ENCODE assay signal across 8 cellular contexts in genomic region chr2:218074031-218074430, GRCh38. TPM values are rescaled to one million over a fixed set of nuclear protein-coding genes. Genes with fewer than 3 reads are reported as not detected.
DNase-seq lines count a peak whose midpoint lies in the region; ATAC-seq and TF ChIP-seq lines count a peak whose summit lies in the region.

No MANE protein-coding gene starts in this region.

- no peaks in the 10 kb centered on the region for H3K4me1 ChIP-seq in vagina
- no peaks in the 10 kb centered on the region for H3K4me1 ChIP-seq in CD8-positive, alpha-beta T cell (ENCODE audit: insufficient read depth, low read length)

- H3K27ac Mint-ChIP-seq in CD8-positive, alpha-beta T cell, result no peak overlapping the region

- no peaks in the 10 kb centered on the region for H3K36me3 Mint-ChIP-seq in CD8-positive, alpha-beta T cell

- H3K9me3 ChIP-seq in vagina, result no peaks in the 10 kb centered on the region
- H3K9me3 ChIP-seq in CD8-positive, alpha-beta T cell (ENCODE audit: low read length), result no peaks in the 10 kb centered on the region

- peaks cover 5% of the 10 kb centered on the region for H3K27me3 Mint-ChIP-seq in CD8-positive, alpha-beta T cell (ENCODE audit: low read depth)

- CTCF ChIA-PET in CD8-positive, alpha-beta T cell (lab: Charles Lee), result interaction anchor here (0.6 to 2.3 kb wide), 4 partner anchors 10 to 33 kb away, joined by 3 to 5 read pairs (median 4); no protein-coding TSS in a partner anchor

- DNase-seq in GM06990 (ENCODE audit: extremely low read depth, insufficient read length) (no peak), UCSD-AML1 (lab: John Stamatoyannopoulos, UW; ENCODE audit: unreplicated experiment) (peak; percentile 46), iPS-NIHi11 (ENCODE audit: low spot score) (peak; percentile 76), vagina (ENCODE audit: extremely low spot score in 2 of 2) (no peak), DMS79 treated with DMSO at 0.1 percent for 48 hours (lab: John Stamatoyannopoulos, UW) (no peak)
- no peak for DNase-seq in CD8-positive, alpha-beta T cell

- H3K27me3 ChIP-seq in GM06990 (replicated peaks; ENCODE audit: control insufficient read depth, insufficient read depth, low read length), result no peaks in the 10 kb centered on the region
- no peaks in the 10 kb centered on the region for H3K27me3 ChIP-seq in vagina
- no peaks in the 10 kb centered on the region for H3K27me3 ChIP-seq in CD8-positive, alpha-beta T cell (ENCODE audit: insufficient read depth, low read length)

- no peak for TF ChIP-seq POLR2A in vagina (IDR thresholded peaks at IDR 0.05)

- H3K27ac ChIP-seq in vagina, result no peak overlapping the region
- no peak overlapping the region for H3K27ac ChIP-seq in CD8-positive, alpha-beta T cell (ENCODE audit: low read depth, low read length)

- POLR2A ChIA-PET in CD8-positive, alpha-beta T cell (lab: Charles Lee), result no interaction called here

- intact Hi-C loops in vagina (cut with DNase I), result no loop called here
- intact Hi-C loops in CD8-positive, alpha-beta T cell (cut with DNase I, micrococcal nuclease), result no loop called here

- peak; percentile 74 for TF ChIP-seq CTCF in GM06990 (IDR thresholded peaks at IDR 0.05; ENCODE audit: insufficient read depth, low read length, poor library complexity, severe bottlenecking)
- TF ChIP-seq CTCF in vagina (IDR thresholded peaks at IDR 0.05), result no peak
- TF ChIP-seq CTCF in CD8-positive, alpha-beta T cell (IDR thresholded peaks at IDR 0.05), result no peak

- no peak overlapping the region for H3K4me3 ChIP-seq in GM06990 (replicated peaks; ENCODE audit: low read depth, low read length)
- no peak overlapping the region for H3K4me3 ChIP-seq in vagina
- H3K4me3 ChIP-seq in CD8-positive, alpha-beta T cell (ENCODE audit: low read depth, low read length), result no peak overlapping the region

- no peak overlapping the region for H3K4me3 Mint-ChIP-seq in CD8-positive, alpha-beta T cell

- H3K9me3 Mint-ChIP-seq in CD8-positive, alpha-beta T cell, result no peaks in the 10 kb centered on the region

- H3K4me1 Mint-ChIP-seq in CD8-positive, alpha-beta T cell (ENCODE audit: low read depth), result peaks cover 3% of the 10 kb centered on the region

- peak; percentile 54 for ATAC-seq in HG03342 (IDR thresholded peaks at IDR 0.05; ENCODE audit: unreplicated experiment)
- ATAC-seq in CD8-positive, alpha-beta T cell, result no peak
- ATAC-seq in HG03175 (IDR thresholded peaks at IDR 0.05; ENCODE audit: unreplicated experiment), result no peak

- no peaks in the 10 kb centered on the region for H3K36me3 ChIP-seq in GM06990 (ENCODE audit: control insufficient read depth, insufficient read depth, low read length)
- H3K36me3 ChIP-seq in vagina, result no peaks in the 10 kb centered on the region
- H3K36me3 ChIP-seq in CD8-positive, alpha-beta T cell (ENCODE audit: insufficient read depth, low read length), result no peaks in the 10 kb centered on the region

RNA-seq across cellular contexts. Expression of gene RUFY4, which starts 5.0 kb away (rescaled TPM):
- total RNA-seq in vagina, result not detected
- total RNA-seq in CD8-positive, alpha-beta T cell, result under 1 TPM; 0.33 to 0.44 TPM

RNA-seq across cellular contexts. Expression of gene CXCR2, which starts 51.8 kb away (rescaled TPM):
- total RNA-seq in vagina, result 6.4 TPM
- total RNA-seq in CD8-positive, alpha-beta T cell, result not detected

Comparison
In these comparisons a context has a peak if more than half of its experiments do, and no peak if none do; other contexts are left out.
1. DNase-seq: peak in UCSD-AML1 (single experiment) and iPS-NIHi11 (single experiment); none in GM06990 (single experiment), vagina (0 of 2), CD8-positive, alpha-beta T cell (0 of 7) and DMS79 treated with DMSO at 0.1 percent for 48 hours (single experiment).